In genomic region chr14:104180561-104181165, GRCh38 we compare ENCODE assay signal across 17 cellular contexts.
DNase-seq lines count a peak whose midpoint lies in the region; ATAC-seq and TF ChIP-seq lines count a peak whose summit lies in the region.
"Had no signal": no experiment of that assay in that cellular context is flagged by ENCODE, and none has a peak within 500 bp of the region (broad histone marks: within the 10 kb centered on the region; RNA-seq: fewer than 3 reads in every experiment).

No MANE protein-coding gene starts in this region.

- H3K4me3 Mint-ChIP-seq in activated naive CD4-positive, alpha-beta T cell treated with anti-CD3 and anti-CD28 coated beads, Interleukin-2, amount 50 U/mL, for 24 hours, result no peak overlapping the region
- H3K4me3 Mint-ChIP-seq: CD4-positive, alpha-beta T cell had no signal

- H3K36me3 ChIP-seq in WERI-Rb-1, result peaks cover 19% of the 10 kb centered on the region

- H3K27ac ChIP-seq in WERI-Rb-1, result 0 out of 2 replicates have a peak overlapping the region, but pooled peaks have one; percentile 44
- H3K27ac ChIP-seq: 22Rv1, A549, C4-2B had no signal

- H3K36me3 Mint-ChIP-seq in activated naive CD4-positive, alpha-beta T cell treated with anti-CD3 and anti-CD28 coated beads, Interleukin-2, amount 50 U/mL, for 24 hours, result no peaks in the 10 kb centered on the region

- peak overlapping the region; percentile 76 for H3K27ac Mint-ChIP-seq in activated naive CD4-positive, alpha-beta T cell treated with anti-CD3 and anti-CD28 coated beads, Interleukin-2, amount 50 U/mL, for 24 hours
- H3K27ac Mint-ChIP-seq: CD4-positive, alpha-beta T cell had no signal

- H3K4me3 ChIP-seq in WERI-Rb-1 (ENCODE audit: low read depth, low read length), result no peak overlapping the region
- H3K4me3 ChIP-seq: A549 had no signal

- no peaks in the 10 kb centered on the region for H3K9me3 ChIP-seq in WERI-Rb-1 (ENCODE audit: severe bottlenecking)
- H3K9me3 ChIP-seq: A549, Caco-2 had no signal

- ATAC-seq in activated CD4-positive, CD25-positive, alpha-beta regulatory T cell treated with anti-CD3 and anti-CD28 coated beads, Interleukin-2, amount 50 U/mL, for 24 hours, result no peak
- ATAC-seq: A549, HepG2 had no signal

- H3K27me3 Mint-ChIP-seq in activated naive CD4-positive, alpha-beta T cell treated with anti-CD3 and anti-CD28 coated beads, Interleukin-2, amount 50 U/mL, for 24 hours, result no peaks in the 10 kb centered on the region
- H3K27me3 Mint-ChIP-seq: CD4-positive, alpha-beta T cell had no signal

- H3K4me1 Mint-ChIP-seq in activated naive CD4-positive, alpha-beta T cell treated with anti-CD3 and anti-CD28 coated beads, Interleukin-2, amount 50 U/mL, for 24 hours, result no peaks in the 10 kb centered on the region

- H3K9me3 Mint-ChIP-seq in activated naive CD4-positive, alpha-beta T cell treated with anti-CD3 and anti-CD28 coated beads, Interleukin-2, amount 50 U/mL, for 24 hours, result no peaks in the 10 kb centered on the region
- H3K9me3 Mint-ChIP-seq: CD4-positive, alpha-beta T cell had no signal

- DNase-seq in activated naive CD4-positive, alpha-beta T cell (lab: John Stamatoyannopoulos, UW), result no peak
- no peak for DNase-seq in WERI-Rb-1
- peak; percentile 19 for DNase-seq in epidermal melanocyte (ENCODE audit: insufficient read length, low spot score)
- DNase-seq in nucleus accumbens (lab: John Stamatoyannopoulos, UW), result no peak
- no peak for DNase-seq in NCI-H446 (lab: John Stamatoyannopoulos, UW)
- DNase-seq: AML-193; Caco-2; CD4-positive, alpha-beta T cell; GDM1; GOT3; H7 had no signal

- TF ChIP-seq CTCF in WERI-Rb-1 (IDR thresholded peaks at IDR 0.05; ENCODE audit: low read depth, low read length), result no peak

- H3K27me3 ChIP-seq in WERI-Rb-1 (ENCODE audit: insufficient read depth, low read depth, severe bottlenecking), result no peaks in the 10 kb centered on the region
